In the genomic region with DNA sequence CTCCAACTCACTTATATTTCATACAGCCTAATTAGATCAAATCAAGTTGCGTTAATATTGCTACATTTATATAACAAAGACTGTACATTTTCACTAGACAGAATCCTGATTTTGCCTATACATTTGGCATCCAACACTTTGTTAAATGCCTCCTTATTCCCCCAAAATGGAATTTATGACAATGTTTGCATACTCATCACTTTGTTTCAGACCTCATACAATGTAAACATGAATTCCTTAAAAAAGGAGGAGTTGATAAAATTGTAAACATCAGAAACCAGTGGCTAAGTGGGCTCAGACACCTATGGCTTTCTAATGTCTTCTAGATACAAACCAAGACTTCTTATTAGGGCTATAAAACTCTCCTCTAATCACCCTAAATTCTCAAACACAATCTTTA, we compare ENCODE assay signal across 22 cellular contexts.
A peak's percentile ranks its signal among the peaks of the same experiment; 100 is the strongest.
DNase-seq lines count a peak whose midpoint lies in the region; ATAC-seq and TF ChIP-seq lines count a peak whose summit lies in the region.
"Had no signal": no experiment of that assay in that cellular context is flagged by ENCODE, and none has a peak within 500 bp of the region (broad histone marks: within the 10 kb centered on the region; RNA-seq: fewer than 3 reads in every experiment).

No MANE protein-coding gene starts in this region.

- H3K36me3 ChIP-seq in mammary epithelial cell (ENCODE audit: insufficient read depth, low read length) (peaks cover 3% of the 10 kb centered on the region), IMR-90 (ENCODE audit: control insufficient read depth, insufficient read depth, low read length) (peaks cover 10% of the 10 kb centered on the region; the same call in 1 of the 2 replicates), thyroid gland (no peaks in the 10 kb centered on the region), heart right ventricle (peaks cover 0 to 40% (median 16%) of the 10 kb centered on the region in 9 donors)

- H3K9me3 ChIP-seq in mammary epithelial cell (replicated peaks; ENCODE audit: insufficient read depth, low read length) (no peaks in the 10 kb centered on the region), IMR-90 (ENCODE audit: control insufficient read depth, insufficient read depth, low read length) (no peaks in the 10 kb centered on the region), thyroid gland (no peaks in the 10 kb centered on the region), heart right ventricle (no peaks in the 10 kb centered on the region)
- H3K9me3 ChIP-seq: BE2C; BLaER1 treated with 17β-estradiol and CSF1 and Interleukin-3, amounts not matched to agents 10 nM and 100 nM; HAP-1 had no signal

- 100% methylated on average over 1 of the region's 1 CpG for WGBS in mammary epithelial cell (ENCODE audit: low coverage, missing lambda C conversion rate)
- no CpG with 5 or more reads among the region's 1 CpG for WGBS in IMR-90 (ENCODE audit: extremely low coverage in 2 of 2, insufficient read length in 1 of 2), 2 experiments
- WGBS in thyroid gland, 2 donors: 91 to 93% methylated on average over 1 of the region's 1 CpG
- 94% methylated on average over 1 of the region's 1 CpG for WGBS in heart right ventricle, 2 donors

- no peak overlapping the region for H3K56ac ChIP-seq in IMR-90 (ENCODE audit: extremely low read depth, insufficient read depth, low read length)

- no peak overlapping the region for H2AK5ac ChIP-seq in IMR-90 (ENCODE audit: low read depth, low read length)

- intact Hi-C loops in MCF 10A (cut with micrococcal nuclease) (no loop called here), mammary epithelial cell (cut with micrococcal nuclease) (no loop called here), IMR-90 (cut with micrococcal nuclease) (no loop called here), thyroid gland (cut with DNase I) (no loop called here), heart right ventricle (cut with DNase I) (no loop called here)

- no peak overlapping the region for H3K9ac ChIP-seq in mammary epithelial cell (ENCODE audit: insufficient read depth, low read length)
- no peak overlapping the region for H3K9ac ChIP-seq in IMR-90 (ENCODE audit: low read depth, low read length)
- H3K9ac ChIP-seq: BLaER1 treated with 17β-estradiol and CSF1 and Interleukin-3, amounts not matched to agents 10 nM and 100 nM had no signal

- H3K27me3 Mint-ChIP-seq in MCF 10A (ENCODE audit: insufficient read depth, unreplicated experiment) (no peaks in the 10 kb centered on the region), WTC11 (ENCODE audit: low read depth) (no peaks in the 10 kb centered on the region)
- H3K27me3 Mint-ChIP-seq: CD4-positive, alpha-beta memory T cell had no signal

- no peak overlapping the region for H2AK9ac ChIP-seq in IMR-90 (replicated peaks; ENCODE audit: low read depth, low read length, poor library complexity)

- H4K20me1 ChIP-seq in mammary epithelial cell (ENCODE audit: insufficient read depth, low read length) (no peaks in the 10 kb centered on the region), IMR-90 (ENCODE audit: insufficient read depth, low read length) (peaks cover 19% of the 10 kb centered on the region; the same call in 1 of the 2 replicates)

- H2BK5ac ChIP-seq in IMR-90 (ENCODE audit: low read depth, low read length, poor library complexity, severe bottlenecking): no peak overlapping the region

- no TSS peak for BruUV-seq in MCF 10A (replicated peaks; lab: Mats Ljungman, UMichigan)
- no TSS peak for BruUV-seq in mammary epithelial cell (replicated peaks; lab: Mats Ljungman, UMichigan)
- BruUV-seq in IMR-90 (replicated peaks; lab: Mats Ljungman, UMichigan): no TSS peak

- no peak overlapping the region for H3K4ac ChIP-seq in IMR-90 (ENCODE audit: low read depth, low read length)

- DNase-seq in MCF 10A (ENCODE audit: unreplicated experiment): no peak
- DNase-seq in mammary epithelial cell: no peak
- no peak for DNase-seq in IMR-90
- DNase-seq in WTC11 (ENCODE audit: low spot score): no peak
- DNase-seq in thyroid gland: no peak
- no peak for DNase-seq in heart right ventricle
- no peak for DNase-seq in mucosa of gallbladder (ENCODE audit: low spot score)
- no peak for DNase-seq in putamen (ENCODE audit: low spot score)
- DNase-seq: ACHN; AML-193; BE2C; Calu3; CD4-positive, alpha-beta memory T cell; COR-L47; DMS53; DMS79 treated with DMSO at 0.1 percent for 48 hours; GF-D8; GOT3 had no signal

- H3K4me3 ChIP-seq in mammary epithelial cell (replicated peaks in 1 of 3; ENCODE audit: insufficient read depth in 1 of 3, low read depth in 2 of 3, low read length in 3 of 3): no peak overlapping the region
- no peak overlapping the region for H3K4me3 ChIP-seq in IMR-90 (ENCODE audit: insufficient read depth, low read depth, low read length)
- no peak overlapping the region for H3K4me3 ChIP-seq in thyroid gland (replicated peaks in 1 of 3)
- no peak overlapping the region for H3K4me3 ChIP-seq in heart right ventricle
- H3K4me3 ChIP-seq: BLaER1 treated with 17β-estradiol and CSF1 and Interleukin-3, amounts not matched to agents 10 nM and 100 nM; HAP-1 had no signal

- dilution Hi-C loops in mammary epithelial cell (cut with HindIII; ENCODE audit: low sequenced_read_pairs): no loop called here
- dilution Hi-C loops in IMR-90 (cut with HindIII; ENCODE audit: low sequenced_read_pairs, unreplicated experiment): no loop called here

- no peak overlapping the region for H3K18ac ChIP-seq in IMR-90 (ENCODE audit: low read depth, low read length)

- peaks cover 3% of the 10 kb centered on the region for H3K4me1 ChIP-seq in mammary epithelial cell (ENCODE audit: insufficient read depth, low read length)
- peaks cover 9% of the 10 kb centered on the region for H3K4me1 ChIP-seq in IMR-90 (ENCODE audit: control insufficient read depth, insufficient read depth, low read length)
- peaks cover 84% of the 10 kb centered on the region in 2 donors for H3K4me1 ChIP-seq in thyroid gland
- H3K4me1 ChIP-seq in heart right ventricle: peaks cover 0 to 24% (median 9%) of the 10 kb centered on the region in 9 donors
- H3K4me1 ChIP-seq: BE2C, HAP-1 had no signal

- TF ChIP-seq CTCF in MCF 10A (IDR thresholded peaks at IDR 0.05; ENCODE audit: unreplicated experiment) (no peak), mammary epithelial cell (conservative IDR thresholded peaks at IDR 0.05 in 1 of 2, IDR thresholded peaks at IDR 0.05 in 1 of 2; ENCODE audit: extremely low read depth in 1 of 2, insufficient read depth in 1 of 2, low read depth in 1 of 2, low read length in 2 of 2) (no peak), IMR-90 (conservative IDR thresholded peaks at IDR 0.05; ENCODE audit: low read depth, low read length) (no peak), WTC11 (IDR thresholded peaks at IDR 0.05) (no peak), thyroid gland (IDR thresholded peaks at IDR 0.05) (no peak), heart right ventricle (IDR thresholded peaks at IDR 0.05) (no peak)

- TF ChIP-seq POLR2A in IMR-90 (IDR thresholded peaks at IDR 0.05; ENCODE audit: low read depth, low read length): no peak
- no peak for TF ChIP-seq POLR2A in thyroid gland (IDR thresholded peaks at IDR 0.05)

- H2BK120ac ChIP-seq in IMR-90 (ENCODE audit: low read depth, low read length): no peak overlapping the region

- H3K14ac ChIP-seq in IMR-90 (replicated peaks; ENCODE audit: low read depth, low read length): no peak overlapping the region

- peak overlapping the region; percentile 16 for H3K27ac Mint-ChIP-seq in MCF 10A (ENCODE audit: low read depth, unreplicated experiment)
- peak overlapping the region; percentile 41; the same call in 1 of the 2 replicates for H3K27ac Mint-ChIP-seq in WTC11
- H3K27ac Mint-ChIP-seq: CD14-positive monocyte had no signal

- H3K36me3 Mint-ChIP-seq in MCF 10A (ENCODE audit: insufficient read depth, unreplicated experiment) (peaks cover 12% of the 10 kb centered on the region), WTC11 (peaks cover 11% of the 10 kb centered on the region)

- H3K4me3 Mint-ChIP-seq in MCF 10A (ENCODE audit: unreplicated experiment): no peak overlapping the region
- H3K4me3 Mint-ChIP-seq in WTC11: no peak overlapping the region
- H3K4me3 Mint-ChIP-seq: CD14-positive monocyte; CD4-positive, alpha-beta memory T cell had no signal

- H3K27me3 ChIP-seq in mammary epithelial cell (ENCODE audit: insufficient read depth, low read length) (no peaks in the 10 kb centered on the region), IMR-90 (ENCODE audit: control insufficient read depth, insufficient read depth, low read length) (no peaks in the 10 kb centered on the region), thyroid gland (no peaks in the 10 kb centered on the region), heart right ventricle (no peaks in the 10 kb centered on the region)
- H3K27me3 ChIP-seq: BE2C; BLaER1 treated with 17β-estradiol and CSF1 and Interleukin-3, amounts not matched to agents 10 nM and 100 nM had no signal

- CTCF ChIA-PET in MCF 10A (lab: Yijun Ruan, JAX) (no interaction called here), mammary epithelial cell (lab: Charles Lee; ENCODE audit: low non-redundant PET) (interaction anchor here (0.6 kb wide), 1 partner anchor 32 kb away, joined by 3 read pairs; no protein-coding TSS in a partner anchor), IMR-90 (lab: Yijun Ruan, JAX) (no interaction called here), WTC11 (lab: Charles Lee) (no interaction called here)

- ATAC-seq in IMR-90 (ENCODE audit: low read depth) (peak; percentile 25; the same call in 1 of the 2 replicates), WTC11 (no peak), heart right ventricle (no peak)

- H2AFZ ChIP-seq in mammary epithelial cell (ENCODE audit: low read depth, low read length) (no peak overlapping the region), IMR-90 (replicated peaks; ENCODE audit: low read length, poor library complexity) (no peak overlapping the region)

- peaks cover 8% of the 10 kb centered on the region for H3K4me1 Mint-ChIP-seq in MCF 10A (ENCODE audit: insufficient read depth, unreplicated experiment)
- peaks cover 6% of the 10 kb centered on the region; the same call in 1 of the 2 replicates for H3K4me1 Mint-ChIP-seq in WTC11

- H3K4me2 ChIP-seq in mammary epithelial cell (ENCODE audit: insufficient read depth, low read depth, low read length) (no peak overlapping the region), IMR-90 (ENCODE audit: low read depth, low read length) (no peak overlapping the region)
- H3K4me2 ChIP-seq: BLaER1 treated with 17β-estradiol and CSF1 and Interleukin-3, amounts not matched to agents 10 nM and 100 nM had no signal

- peaks cover 30 to 74% of the 10 kb centered on the region in 2 experiments for H3K79me1 ChIP-seq in IMR-90 (ENCODE audit: low read depth in 1 of 2, low read length in 2 of 2)

- in situ Hi-C loops in mammary epithelial cell (cut with MboI; ENCODE audit: low sequenced_read_pairs in 2 of 2) (no loop called here), IMR-90 (cut with MboI; ENCODE audit: low sequenced_read_pairs) (no loop called here)

- H4K91ac ChIP-seq in IMR-90 (ENCODE audit: insufficient read depth, low read depth, low read length): no peak overlapping the region

- no peak overlapping the region for H2BK15ac ChIP-seq in IMR-90 (ENCODE audit: low read depth, low read length)

- TF ChIP-seq RAD21 in IMR-90 (IDR thresholded peaks at IDR 0.05; ENCODE audit: low read length): no peak

- H3K9me3 Mint-ChIP-seq in MCF 10A (ENCODE audit: unreplicated experiment) (no peaks in the 10 kb centered on the region), WTC11 (no peaks in the 10 kb centered on the region)
- H3K9me3 Mint-ChIP-seq: CD14-positive monocyte; CD4-positive, alpha-beta memory T cell had no signal

- no peak overlapping the region for H4K5ac ChIP-seq in IMR-90 (ENCODE audit: low read depth, low read length)

- no peaks in the 10 kb centered on the region for H3K79me2 ChIP-seq in mammary epithelial cell (ENCODE audit: insufficient read depth, low read length)

- no peak overlapping the region for H3K23ac ChIP-seq in IMR-90 (ENCODE audit: low read depth, low read length)

- H3K9me1 ChIP-seq in IMR-90 (ENCODE audit: insufficient read depth, low read length): peaks cover 16% of the 10 kb centered on the region

- POLR2A ChIA-PET in MCF 10A (lab: Yijun Ruan, JAX): interaction anchor here (0.7 kb wide), 1 partner anchor 519 kb away, joined by 3 read pairs; no protein-coding TSS in a partner anchor
- POLR2A ChIA-PET in IMR-90 (lab: Charles Lee; ENCODE audit: unreplicated experiment): no interaction called here
- POLR2A ChIA-PET in WTC11 (lab: Charles Lee): no interaction called here

- no peak overlapping the region for H2BK20ac ChIP-seq in IMR-90 (ENCODE audit: low read depth, low read length)

- H4K8ac ChIP-seq in IMR-90 (ENCODE audit: low read depth in 2 of 2, low read length in 2 of 2): no peak overlapping the region

- H3K27ac ChIP-seq in mammary epithelial cell (ENCODE audit: insufficient read depth, low read depth, low read length) (no peak overlapping the region), IMR-90 (ENCODE audit: insufficient read depth, low read length) (no peak overlapping the region), thyroid gland (peak overlapping the region; percentile 59 to 68 (median 67)), heart right ventricle (no peak overlapping the region)
- H3K27ac ChIP-seq: 22Rv1; BLaER1 treated with 17β-estradiol and CSF1 and Interleukin-3, amounts not matched to agents 10 nM and 100 nM had no signal

Comparison
In these comparisons a context has a peak if more than half of its experiments do, and no peak if none do; other contexts are left out.
1. H3K27ac ChIP-seq: peak in thyroid gland (3 of 3); none in mammary epithelial cell (single experiment), IMR-90 (single experiment) and heart right ventricle (0 of 10).